Comparison of ENCODE assay signal across 1 cellular context in the genomic region with DNA sequence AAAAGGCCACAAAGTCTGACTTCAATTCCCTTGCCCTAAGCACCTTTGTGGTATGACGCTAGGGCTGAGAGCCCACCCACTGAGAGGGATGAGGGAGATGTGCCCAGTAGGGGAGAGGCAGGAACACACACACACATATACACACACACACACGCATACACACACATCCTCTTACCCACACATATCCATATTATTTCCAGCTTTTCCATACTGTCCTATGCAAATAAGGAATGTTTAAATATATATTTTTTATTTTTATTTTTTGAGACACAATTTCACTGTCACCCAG.
TF ChIP-seq lines count a peak whose summit lies in the region.

No MANE protein-coding gene starts in this region.

TF ChIP-seq in K562, 482 proteins besides CTCF, POLR2A, EP300 and RAD21:
- TF ChIP-seq, protein P1, sequence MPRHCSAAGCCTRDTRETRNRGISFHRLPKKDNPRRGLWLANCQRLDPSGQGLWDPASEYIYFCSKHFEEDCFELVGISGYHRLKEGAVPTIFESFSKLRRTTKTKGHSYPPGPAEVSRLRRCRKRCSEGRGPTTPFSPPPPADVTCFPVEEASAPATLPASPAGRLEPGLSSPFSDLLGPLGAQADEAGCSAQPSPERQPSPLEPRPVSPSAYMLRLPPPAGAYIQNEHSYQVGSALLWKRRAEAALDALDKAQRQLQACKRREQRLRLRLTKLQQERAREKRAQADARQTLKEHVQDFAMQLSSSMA (CRISPR knock-in tag; IDR thresholded peaks at IDR 0.05), result no peak
- TF ChIP-seq RBM17 (IDR thresholded peaks at IDR 0.05; ENCODE audit: borderline replicate concordance, low read depth, low read length) (no peak), FOXJ3 (CRISPR knock-in tag; IDR thresholded peaks at IDR 0.05) (no peak), SETDB1 (IDR thresholded peaks at IDR 0.05; ENCODE audit: low read length) (no peak), ZNF444 (CRISPR knock-in tag; IDR thresholded peaks at IDR 0.05) (no peak), LEF1 (IDR thresholded peaks at IDR 0.05) (no peak), RB1 (IDR thresholded peaks at IDR 0.05; ENCODE audit: low read depth) (no peak), ZNF239 (CRISPR knock-in tag; IDR thresholded peaks at IDR 0.05) (no peak), KLF1 (tag; IDR thresholded peaks at IDR 0.05) (no peak), ZFPM2 (CRISPR knock-in tag; IDR thresholded peaks at IDR 0.05) (no peak), NCOR1 (IDR thresholded peaks at IDR 0.05) (no peak), JUND (IDR thresholded peaks at IDR 0.05; ENCODE audit: borderline replicate concordance, low read depth, low read length) (no peak), JUND (tag; IDR thresholded peaks at IDR 0.05; ENCODE audit: borderline replicate concordance, low read depth, low read length) (no peak), ZNF124 (CRISPR knock-in tag; IDR thresholded peaks at IDR 0.05) (no peak)
- TF ChIP-seq, protein P2, sequence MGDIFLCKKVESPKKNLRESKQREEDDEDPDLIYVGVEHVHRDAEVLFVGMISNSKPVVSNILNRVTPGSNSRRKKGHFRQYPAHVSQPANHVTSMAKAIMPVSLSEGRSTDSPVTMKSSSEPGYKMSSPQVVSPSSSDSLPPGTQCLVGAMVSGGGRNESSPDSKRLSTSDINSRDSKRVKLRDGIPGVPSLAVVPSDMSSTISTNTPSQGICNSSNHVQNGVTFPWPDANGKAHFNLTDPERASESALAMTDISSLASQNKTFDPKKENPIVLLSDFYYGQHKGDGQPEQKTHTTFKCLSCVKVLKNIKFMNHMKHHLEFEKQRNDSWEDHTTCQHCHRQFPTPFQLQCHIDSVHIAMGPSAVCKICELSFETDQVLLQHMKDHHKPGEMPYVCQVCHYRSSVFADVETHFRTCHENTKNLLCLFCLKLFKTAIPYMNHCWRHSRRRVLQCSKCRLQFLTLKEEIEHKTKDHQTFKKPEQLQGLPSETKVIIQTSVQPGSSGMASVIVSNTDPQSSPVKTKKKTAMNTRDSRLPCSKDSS (IDR thresholded peaks at IDR 0.05; ENCODE audit: low read depth, partially characterized antibody), result no peak
- TF ChIP-seq, protein P3, sequence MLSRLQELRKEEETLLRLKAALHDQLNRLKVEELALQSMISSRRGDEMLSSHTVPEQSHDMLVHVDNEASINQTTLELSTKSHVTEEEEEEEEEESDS (CRISPR knock-in tag; IDR thresholded peaks at IDR 0.05), result no peak
- TF ChIP-seq, protein P4, sequence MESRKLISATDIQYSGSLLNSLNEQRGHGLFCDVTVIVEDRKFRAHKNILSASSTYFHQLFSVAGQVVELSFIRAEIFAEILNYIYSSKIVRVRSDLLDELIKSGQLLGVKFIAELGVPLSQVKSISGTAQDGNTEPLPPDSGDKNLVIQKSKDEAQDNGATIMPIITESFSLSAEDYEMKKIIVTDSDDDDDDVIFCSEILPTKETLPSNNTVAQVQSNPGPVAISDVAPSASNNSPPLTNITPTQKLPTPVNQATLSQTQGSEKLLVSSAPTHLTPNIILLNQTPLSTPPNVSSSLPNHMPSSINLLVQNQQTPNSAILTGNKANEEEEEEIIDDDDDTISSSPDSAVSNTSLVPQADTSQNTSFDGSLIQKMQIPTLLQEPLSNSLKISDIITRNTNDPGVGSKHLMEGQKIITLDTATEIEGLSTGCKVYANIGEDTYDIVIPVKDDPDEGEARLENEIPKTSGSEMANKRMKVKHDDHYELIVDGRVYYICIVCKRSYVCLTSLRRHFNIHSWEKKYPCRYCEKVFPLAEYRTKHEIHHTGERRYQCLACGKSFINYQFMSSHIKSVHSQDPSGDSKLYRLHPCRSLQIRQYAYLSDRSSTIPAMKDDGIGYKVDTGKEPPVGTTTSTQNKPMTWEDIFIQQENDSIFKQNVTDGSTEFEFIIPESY (CRISPR knock-in tag; IDR thresholded peaks at IDR 0.05), result no peak
- TF ChIP-seq, protein P5, sequence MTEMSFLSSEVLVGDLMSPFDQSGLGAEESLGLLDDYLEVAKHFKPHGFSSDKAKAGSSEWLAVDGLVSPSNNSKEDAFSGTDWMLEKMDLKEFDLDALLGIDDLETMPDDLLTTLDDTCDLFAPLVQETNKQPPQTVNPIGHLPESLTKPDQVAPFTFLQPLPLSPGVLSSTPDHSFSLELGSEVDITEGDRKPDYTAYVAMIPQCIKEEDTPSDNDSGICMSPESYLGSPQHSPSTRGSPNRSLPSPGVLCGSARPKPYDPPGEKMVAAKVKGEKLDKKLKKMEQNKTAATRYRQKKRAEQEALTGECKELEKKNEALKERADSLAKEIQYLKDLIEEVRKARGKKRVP (CRISPR knock-in tag; IDR thresholded peaks at IDR 0.05), result no peak
- TF ChIP-seq, protein P6, sequence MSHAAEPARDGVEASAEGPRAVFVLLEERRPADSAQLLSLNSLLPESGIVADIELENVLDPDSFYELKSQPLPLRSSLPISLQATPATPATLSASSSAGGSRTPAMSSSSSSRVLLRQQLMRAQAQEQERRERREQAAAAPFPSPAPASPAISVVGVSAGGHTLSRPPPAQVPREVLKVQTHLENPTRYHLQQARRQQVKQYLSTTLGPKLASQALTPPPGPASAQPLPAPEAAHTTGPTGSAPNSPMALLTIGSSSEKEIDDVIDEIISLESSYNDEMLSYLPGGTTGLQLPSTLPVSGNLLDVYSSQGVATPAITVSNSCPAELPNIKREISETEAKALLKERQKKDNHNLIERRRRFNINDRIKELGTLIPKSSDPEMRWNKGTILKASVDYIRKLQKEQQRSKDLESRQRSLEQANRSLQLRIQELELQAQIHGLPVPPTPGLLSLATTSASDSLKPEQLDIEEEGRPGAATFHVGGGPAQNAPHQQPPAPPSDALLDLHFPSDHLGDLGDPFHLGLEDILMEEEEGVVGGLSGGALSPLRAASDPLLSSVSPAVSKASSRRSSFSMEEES (CRISPR knock-in tag; IDR thresholded peaks at IDR 0.05), result no peak
- TF ChIP-seq, protein P7, sequence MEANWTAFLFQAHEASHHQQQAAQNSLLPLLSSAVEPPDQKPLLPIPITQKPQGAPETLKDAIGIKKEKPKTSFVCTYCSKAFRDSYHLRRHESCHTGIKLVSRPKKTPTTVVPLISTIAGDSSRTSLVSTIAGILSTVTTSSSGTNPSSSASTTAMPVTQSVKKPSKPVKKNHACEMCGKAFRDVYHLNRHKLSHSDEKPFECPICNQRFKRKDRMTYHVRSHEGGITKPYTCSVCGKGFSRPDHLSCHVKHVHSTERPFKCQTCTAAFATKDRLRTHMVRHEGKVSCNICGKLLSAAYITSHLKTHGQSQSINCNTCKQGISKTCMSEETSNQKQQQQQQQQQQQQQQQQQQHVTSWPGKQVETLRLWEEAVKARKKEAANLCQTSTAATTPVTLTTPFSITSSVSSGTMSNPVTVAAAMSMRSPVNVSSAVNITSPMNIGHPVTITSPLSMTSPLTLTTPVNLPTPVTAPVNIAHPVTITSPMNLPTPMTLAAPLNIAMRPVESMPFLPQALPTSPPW (CRISPR knock-in tag; IDR thresholded peaks at IDR 0.05), result no peak
- TF ChIP-seq, protein P8, sequence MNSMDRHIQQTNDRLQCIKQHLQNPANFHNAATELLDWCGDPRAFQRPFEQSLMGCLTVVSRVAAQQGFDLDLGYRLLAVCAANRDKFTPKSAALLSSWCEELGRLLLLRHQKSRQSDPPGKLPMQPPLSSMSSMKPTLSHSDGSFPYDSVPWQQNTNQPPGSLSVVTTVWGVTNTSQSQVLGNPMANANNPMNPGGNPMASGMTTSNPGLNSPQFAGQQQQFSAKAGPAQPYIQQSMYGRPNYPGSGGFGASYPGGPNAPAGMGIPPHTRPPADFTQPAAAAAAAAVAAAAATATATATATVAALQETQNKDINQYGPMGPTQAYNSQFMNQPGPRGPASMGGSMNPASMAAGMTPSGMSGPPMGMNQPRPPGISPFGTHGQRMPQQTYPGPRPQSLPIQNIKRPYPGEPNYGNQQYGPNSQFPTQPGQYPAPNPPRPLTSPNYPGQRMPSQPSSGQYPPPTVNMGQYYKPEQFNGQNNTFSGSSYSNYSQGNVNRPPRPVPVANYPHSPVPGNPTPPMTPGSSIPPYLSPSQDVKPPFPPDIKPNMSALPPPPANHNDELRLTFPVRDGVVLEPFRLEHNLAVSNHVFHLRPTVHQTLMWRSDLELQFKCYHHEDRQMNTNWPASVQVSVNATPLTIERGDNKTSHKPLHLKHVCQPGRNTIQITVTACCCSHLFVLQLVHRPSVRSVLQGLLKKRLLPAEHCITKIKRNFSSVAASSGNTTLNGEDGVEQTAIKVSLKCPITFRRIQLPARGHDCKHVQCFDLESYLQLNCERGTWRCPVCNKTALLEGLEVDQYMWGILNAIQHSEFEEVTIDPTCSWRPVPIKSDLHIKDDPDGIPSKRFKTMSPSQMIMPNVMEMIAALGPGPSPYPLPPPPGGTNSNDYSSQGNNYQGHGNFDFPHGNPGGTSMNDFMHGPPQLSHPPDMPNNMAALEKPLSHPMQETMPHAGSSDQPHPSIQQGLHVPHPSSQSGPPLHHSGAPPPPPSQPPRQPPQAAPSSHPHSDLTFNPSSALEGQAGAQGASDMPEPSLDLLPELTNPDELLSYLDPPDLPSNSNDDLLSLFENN (IDR thresholded peaks at IDR 0.05; ENCODE audit: low read depth in 2 of 2, low read length in 2 of 2), result no peak
